1 cellular context compared by ENCODE assay signal in genomic region chr2:221549143-221549542, GRCh38.
TF ChIP-seq lines count a peak whose summit lies in the region.

No MANE protein-coding gene starts in this region.

TF ChIP-seq in IMR-90, 13 proteins besides CTCF, POLR2A, EP300 and RAD21 (continued from another document):
- TF ChIP-seq ELK1 (IDR thresholded peaks at IDR 0.05; ENCODE audit: borderline replicate concordance, low read depth, low read length) (no peak), MAZ (IDR thresholded peaks at IDR 0.05; ENCODE audit: borderline replicate concordance, low read depth, low read length) (no peak), MAFK (IDR thresholded peaks at IDR 0.05; ENCODE audit: low read depth, low read length) (no peak), USF2 (IDR thresholded peaks at IDR 0.05; ENCODE audit: low read depth, low read length) (no peak), SMC3 (IDR thresholded peaks at IDR 0.05; ENCODE audit: low read depth, low read length) (no peak), RFX5 (IDR thresholded peaks at IDR 0.05; ENCODE audit: low read depth, low read length) (no peak), CHD1 (IDR thresholded peaks at IDR 0.05; ENCODE audit: low read depth, low read length) (no peak), RCOR1 (IDR thresholded peaks at IDR 0.05; ENCODE audit: insufficient replicate concordance, low read length) (no peak), FOS (IDR thresholded peaks at IDR 0.05; ENCODE audit: low read depth, low read length) (no peak)
